17 cellular contexts compared by ENCODE assay signal in the genomic region with DNA sequence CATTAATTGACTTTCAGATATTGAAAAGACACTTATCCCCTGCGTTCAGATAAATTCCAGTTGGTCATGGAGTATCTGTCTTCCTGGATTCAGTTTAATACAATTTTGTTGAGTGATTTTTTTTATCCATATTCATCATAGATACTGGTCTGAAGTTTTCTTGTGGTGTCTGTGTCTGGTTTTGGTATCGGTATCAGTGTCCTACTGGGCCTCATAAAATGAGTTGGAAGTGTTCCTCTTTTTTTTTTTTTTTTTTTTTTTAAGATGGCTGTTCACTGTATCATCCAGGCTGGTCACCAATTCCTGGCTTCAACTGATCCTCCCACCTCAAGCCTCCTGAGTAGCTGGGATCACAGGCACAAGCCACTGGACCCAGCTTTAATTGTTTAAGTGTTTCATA. TPM values are rescaled to one million over a fixed set of nuclear protein-coding genes. Genes with fewer than 3 reads are reported as not detected.
A peak's percentile ranks its signal among the peaks of the same experiment; 100 is the strongest.
DNase-seq lines count a peak whose midpoint lies in the region; ATAC-seq, FAIRE-seq and TF ChIP-seq lines count a peak whose summit lies in the region.
"Had no signal": no experiment of that assay in that cellular context is flagged by ENCODE, and none has a peak within 500 bp of the region (broad histone marks: within the 10 kb centered on the region; RNA-seq: fewer than 3 reads in every experiment).

No MANE protein-coding gene starts in this region.

- TF ChIP-seq CTCF in HEK293 (tag by site-specific recombination; IDR thresholded peaks at IDR 0.05): no peak
- TF ChIP-seq CTCF in GM12878 (IDR thresholded peaks at IDR 0.05 in 2 of 3, conservative IDR thresholded peaks at IDR 0.05 in 1 of 3; ENCODE audit: control insufficient read depth in 2 of 3, extremely low read depth in 1 of 3, insufficient read depth in 1 of 3, low read depth in 3 of 3, low read length in 3 of 3): no peak
- TF ChIP-seq CTCF in nephron progenitor cell (IDR thresholded peaks at IDR 0.05): no peak

- H3K36me3 ChIP-seq in HEK293 (ENCODE audit: control insufficient read depth in 2 of 2, insufficient read depth in 1 of 2, low read length in 2 of 2): peaks cover 11 to 65% of the 10 kb centered on the region in 2 experiments; a peak in 2 of 3 replicates
- peaks cover 2 to 3% of the 10 kb centered on the region in 2 experiments; a peak in 3 of 4 replicates for H3K36me3 ChIP-seq in GM12878 (ENCODE audit: control insufficient read depth in 2 of 2, insufficient read depth in 2 of 2, low read length in 1 of 2)
- H3K36me3 ChIP-seq: pancreas had no signal

- no peak for TF ChIP-seq EP300 in GM12878 (IDR thresholded peaks at IDR 0.05; ENCODE audit: borderline replicate concordance in 1 of 2, control insufficient read depth in 1 of 2, low read depth in 2 of 2, low read length in 2 of 2)

- H3K27me3 Mint-ChIP-seq in nephron progenitor cell (ENCODE audit: low read depth, poor library complexity): peaks cover 6% of the 10 kb centered on the region

- no peak for ATAC-seq in GM12878
- ATAC-seq in GM18511 (IDR thresholded peaks at IDR 0.05; ENCODE audit: unreplicated experiment): no peak
- ATAC-seq in GM21367 (IDR thresholded peaks at IDR 0.05; ENCODE audit: unreplicated experiment): no peak
- ATAC-seq: left lung, pancreas had no signal

- CTCF ChIA-PET in HEK293 (lab: Yijun Ruan, JAX) (no interaction called here), GM12878 (lab: Yijun Ruan, JAX) (interaction anchor here (1.2 to 2.0 kb wide), 2 partner anchors 11 to 58 kb away, joined by 3 to 4 read pairs; no protein-coding TSS in a partner anchor)

- H3K4me1 ChIP-seq in HEK293 (ENCODE audit: control insufficient read depth, insufficient read depth, low read length) (no peaks in the 10 kb centered on the region), GM12878 (ENCODE audit: control insufficient read depth, insufficient read depth, low read length) (peaks cover 19% of the 10 kb centered on the region)

- H3K9ac ChIP-seq in GM12878 (ENCODE audit: control insufficient read depth, insufficient read depth, low read length): no peak overlapping the region

- H3K27me3 ChIP-seq in GM12878 (replicated peaks in 1 of 2; ENCODE audit: control insufficient read depth in 2 of 2, insufficient read depth in 2 of 2, low read length in 1 of 2): no peaks in the 10 kb centered on the region
- H3K27me3 ChIP-seq: cardiac muscle cell, left lung, pancreas had no signal

- H3K27ac ChIP-seq in HEK293 (ENCODE audit: extremely low read depth, low read depth, low read length): no peak overlapping the region
- no peak overlapping the region for H3K27ac ChIP-seq in GM12878 (ENCODE audit: control insufficient read depth, insufficient read depth)
- H3K27ac ChIP-seq: cardiac muscle cell, pancreas had no signal

- H3K4me3 ChIP-seq in HEK293 (ENCODE audit: low read depth, low read length) (no peak overlapping the region), GM12878 (no peak overlapping the region)
- H3K4me3 ChIP-seq: cardiac muscle cell, pancreas had no signal

- H3K9me3 ChIP-seq in HEK293 (ENCODE audit: control insufficient read depth, insufficient read depth, low read depth, low read length) (peaks cover 1% of the 10 kb centered on the region; the same call in 1 of the 2 replicates), GM12878 (replicated peaks; ENCODE audit: control insufficient read depth, insufficient read depth, low read length) (peaks cover 4% of the 10 kb centered on the region; the same call in 2 of the 3 replicates)
- H3K9me3 ChIP-seq: pancreas had no signal

- SMC1A ChIA-PET in GM12878 (lab: Charles Lee; ENCODE audit: uncharacterized antibody, unreplicated experiment): interaction anchor here (0.6 kb wide), 1 partner anchor 20 kb away, joined by 3 read pairs; no protein-coding TSS in a partner anchor

- WGBS in GM12878 (ENCODE audit: insufficient coverage, insufficient replicate concordance, low lambda C conversion rate, missing lambda C conversion rate): 48% methylated on average over 2 of the region's 2 CpGs

- RAD21 ChIA-PET in GM12878 (lab: Charles Lee; ENCODE audit: unreplicated experiment): no interaction called here

- H3K36me3 Mint-ChIP-seq in nephron progenitor cell (ENCODE audit: low read depth): peaks cover 78% of the 10 kb centered on the region

- POLR2A ChIA-PET in HEK293 (lab: Yijun Ruan, JAX) (no interaction called here), GM12878 (lab: Charles Lee) (interaction anchor here (1.3 kb wide), 1 partner anchor 50 kb away, joined by 3 read pairs; no protein-coding TSS in a partner anchor)

- BruUV-seq in GM12878 (replicated peaks; lab: Mats Ljungman, UMichigan): TSS peak; percentile 23

- H4K20me1 ChIP-seq in GM12878 (ENCODE audit: control insufficient read depth, insufficient read depth): no peaks in the 10 kb centered on the region

- H3K4me1 Mint-ChIP-seq in nephron progenitor cell: peaks cover 28% of the 10 kb centered on the region

- no peak for TF ChIP-seq RAD21 in GM12878 (IDR thresholded peaks at IDR 0.05; ENCODE audit: insufficient read depth, low read depth, low read length)

- no peak overlapping the region; the same call in 1 of the 2 replicates for H3K4me2 ChIP-seq in GM12878 (ENCODE audit: control insufficient read depth, insufficient read depth)

- intact Hi-C loops in GM12878 (cut with micrococcal nuclease; ENCODE audit: unreplicated experiment): no loop called here

- DNase-seq in CD1c-positive myeloid dendritic cell (ENCODE audit: extremely low spot score) (peak; percentile 59), GM12878 (ENCODE audit: low read depth, low spot score) (no peak), nephron progenitor cell (no peak), A172 (ENCODE audit: low spot score) (no peak)
- DNase-seq in effector CD8-positive, alpha-beta T cell (lab: John Stamatoyannopoulos, UW): no peak
- DNase-seq: glutamatergic neuron; GOT3; IMR-90; NCI-H187 treated with DMSO at 0.1 percent for 48 hours; NCI-H446 treated with DMSO at 0.1 percent for 48 hours; NK-92 treated with Interleukin-12 subunit alpha and Interleukin-12 subunit beta, amount 100 ng/mL, for 24 hours; pancreas had no signal

- no peak overlapping the region for H3K27ac Mint-ChIP-seq in nephron progenitor cell

- peaks cover 70% of the 10 kb centered on the region for H3K9me3 Mint-ChIP-seq in nephron progenitor cell

- H3K79me2 ChIP-seq in GM12878 (ENCODE audit: control insufficient read depth, insufficient read depth, low read length): peaks cover 25% of the 10 kb centered on the region

- H2AFZ ChIP-seq in GM12878 (ENCODE audit: control insufficient read depth, low read depth, low read length): no peak overlapping the region

- in situ Hi-C loops in GM12878 (cut with MboI): no loop called here

- peak overlapping the region; percentile 61 for H3K4me3 Mint-ChIP-seq in nephron progenitor cell

- TF ChIP-seq POLR2A in GM12878 (IDR thresholded peaks at IDR 0.05; ENCODE audit: low read depth, low read length): no peak

- FAIRE-seq in GM12878 (lab: Jason Lieb, UNC): no peak
- FAIRE-seq: pancreas had no signal

TF ChIP-seq in HEK293, 187 proteins besides CTCF, POLR2A, EP300 and RAD21:
- TF ChIP-seq ZNF626 (tag by site-specific recombination; IDR thresholded peaks at IDR 0.05) (no peak), ZNF140 (tag by site-specific recombination; IDR thresholded peaks at IDR 0.05) (0 out of 2 replicates have a peak, but pooled peaks have one; percentile 14)

TF ChIP-seq in GM12878, 131 proteins besides CTCF, POLR2A, EP300 and RAD21:
- 0 out of 2 replicates have a peak, but pooled peaks have one; percentile 14 for TF ChIP-seq ZNF384 (IDR thresholded peaks at IDR 0.05; ENCODE audit: borderline replicate concordance, low read depth, low read length)
- no peak for TF ChIP-seq ZNF274 (IDR thresholded peaks at IDR 0.05; ENCODE audit: insufficient read depth, insufficient read length)

RNA-seq across cellular contexts. Expression of gene CAMSAP1, which starts 2.9 kb away (rescaled TPM):
- total RNA-seq in GM12878 (2013; cell fraction: nucleolus; rRNA removed): 51.7 and 56.6 TPM in 2 replicates
- 16.5 and 16.6 TPM in 2 replicates for total RNA-seq in GM12878 (2014; rRNA removed)
- 12.2 and 12.3 TPM in 2 replicates for total RNA-seq in GM12878 (2014; rRNA removed; fragmentation: Illumina TruSeq; extraction: Trizol)
- total RNA-seq in GM12878 (2021): 24.7 and 32.8 TPM in 2 replicates
- polyA plus RNA-seq in GM12878 (2011; ENCODE audit: low read depth): 4.8 TPM
- polyA plus RNA-seq in GM12878 (2011; rRNA removed): 5.3 and 5.9 TPM in 2 replicates
- polyA plus RNA-seq in GM12878 (2011; cell fraction: cytosol; rRNA removed): 6.6 and 6.9 TPM in 2 replicates
- 7.5 and 11.6 TPM in 2 replicates for polyA plus RNA-seq in GM12878 (2011; cell fraction: nucleus; rRNA removed)
- polyA plus RNA-seq in GM12878 (2012): 7.4 and 7.8 TPM in 2 replicates
- 8.0 and 10.1 TPM in 2 replicates for polyA plus RNA-seq in GM12878 (2014; fragmentation: Illumina TruSeq; extraction: Trizol)
- 1 to 10 TPM; 1.8 to 2.0 TPM for polyA plus RNA-seq in GM12878 (2014; fragmentation: Nextera tagmentation; extraction: Ambion mirVana)
- polyA plus RNA-seq in GM12878 (2014; rRNA removed): 10.3 and 12.5 TPM in 2 replicates
- 1 to 10 TPM; 1.4 to 4.2 TPM for polyA plus RNA-seq in GM12878 (2016; fragmentation: Nextera tagmentation; extraction: Ambion mirVana)
- 14.8 and 15.3 TPM in 2 replicates for polyA minus RNA-seq in GM12878 (2011; rRNA and poly(A)+ RNA removed)
- polyA minus RNA-seq in GM12878 (2011; cell fraction: cytosol; rRNA and poly(A)+ RNA removed): 48.7 and 58.5 TPM in 2 replicates
- polyA minus RNA-seq in GM12878 (2011; cell fraction: nucleus; rRNA and poly(A)+ RNA removed): 5.9 and 9.1 TPM in 2 replicates
- total RNA-seq in A172 (2014; rRNA removed; shearing (Covaris generic)): 30.7 TPM in 2 replicates

RNA-seq across cellular contexts. Expression of gene UBAC1, which starts 51.0 kb away (rescaled TPM):
- total RNA-seq in GM12878 (2013; cell fraction: nucleolus; rRNA removed): 23.5 and 31.3 TPM in 2 replicates
- total RNA-seq in GM12878 (2014; rRNA removed) (45.4 and 48.0 TPM in 2 replicates), GM12878 (2014; rRNA removed; fragmentation: Illumina TruSeq; extraction: Trizol) (27.6 and 30.9 TPM in 2 replicates), GM12878 (2021) (38.2 and 40.1 TPM in 2 replicates)
- 15.4 TPM for polyA plus RNA-seq in GM12878 (2011; ENCODE audit: low read depth)
- polyA plus RNA-seq in GM12878 (2011; rRNA removed) (45.4 and 53.5 TPM in 2 replicates), GM12878 (2014; fragmentation: Illumina TruSeq; extraction: Trizol) (10.0 and 25.3 TPM in 2 replicates), GM12878 (2014; fragmentation: Nextera tagmentation; extraction: Ambion mirVana) (10 to 100 TPM; 16.7 to 20.7 TPM), GM12878 (2014; rRNA removed) (54.6 and 57.6 TPM in 2 replicates), GM12878 (2016; fragmentation: Nextera tagmentation; extraction: Ambion mirVana) (10 to 100 TPM; 36.9 to 41.1 TPM)
- 56.9 and 65.7 TPM in 2 replicates for polyA plus RNA-seq in GM12878 (2011; cell fraction: cytosol; rRNA removed)
- polyA plus RNA-seq in GM12878 (2011; cell fraction: nucleus; rRNA removed): 72.7 and 77.7 TPM in 2 replicates
- polyA plus RNA-seq in GM12878 (2012): 20.3 and 23.9 TPM in 2 replicates
- 29.6 and 34.0 TPM in 2 replicates for polyA minus RNA-seq in GM12878 (2011; rRNA and poly(A)+ RNA removed)
- 6.1 and 13.5 TPM in 2 replicates for polyA minus RNA-seq in GM12878 (2011; cell fraction: cytosol; rRNA and poly(A)+ RNA removed)
- 8.5 and 12.7 TPM in 2 replicates for polyA minus RNA-seq in GM12878 (2011; cell fraction: nucleus; rRNA and poly(A)+ RNA removed)
- 113 and 145 TPM in 2 replicates for total RNA-seq in A172 (2014; rRNA removed; shearing (Covaris generic))
